ENCODE assay signal across 9 cellular contexts in the genomic region with DNA sequence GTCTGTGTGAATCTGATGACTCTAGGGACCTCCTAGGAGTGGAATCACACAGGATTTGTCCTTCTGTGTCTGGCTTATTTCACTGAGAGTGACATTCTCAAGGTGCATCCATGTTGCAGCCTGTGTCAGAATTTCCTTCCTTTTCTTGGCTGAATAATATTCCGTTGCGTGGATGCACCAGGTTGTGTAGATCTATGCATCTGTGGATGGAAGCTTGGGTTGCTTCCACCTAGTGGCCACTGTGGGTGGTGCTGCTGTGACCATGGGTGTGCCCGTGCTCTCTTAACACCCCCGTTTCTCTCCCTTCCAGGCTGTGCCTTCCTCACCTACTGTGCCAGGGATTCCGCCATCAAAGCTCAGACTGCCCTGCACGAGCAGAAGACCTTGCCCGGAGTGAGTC. TPM values are rescaled to one million over a fixed set of nuclear protein-coding genes. Genes with fewer than 3 reads are reported as not detected.
DNase-seq lines count a peak whose midpoint lies in the region; ATAC-seq and TF ChIP-seq lines count a peak whose summit lies in the region.
"Had no signal": no experiment of that assay in that cellular context is flagged by ENCODE, and none has a peak within 500 bp of the region (broad histone marks: within the 10 kb centered on the region; RNA-seq: fewer than 3 reads in every experiment).

No MANE protein-coding gene starts in this region.

- 86% methylated on average over 7 of the region's 7 CpGs for WGBS in smooth muscle cell (ENCODE audit: low lambda C conversion rate)

- H3K4me3 ChIP-seq in WI38 (ENCODE audit: low read depth, low read length) (no peak overlapping the region), dorsolateral prefrontal cortex (no peak overlapping the region), smooth muscle cell (no peak overlapping the region)
- H3K4me3 ChIP-seq: BLaER1 treated with 17β-estradiol and CSF1 and Interleukin-3, amounts not matched to agents 10 nM and 100 nM had no signal

- no peak overlapping the region for H2AFZ ChIP-seq in smooth muscle cell (ENCODE audit: low read depth)

- no peaks in the 10 kb centered on the region for H3K79me2 ChIP-seq in smooth muscle cell (ENCODE audit: low read depth)

- no peaks in the 10 kb centered on the region for H3K4me1 ChIP-seq in smooth muscle cell (ENCODE audit: low read depth)

- TF ChIP-seq CTCF in WI38 (IDR thresholded peaks at IDR 0.05; ENCODE audit: low read depth, low read length) (peak; percentile 38; the same call in 1 of the 2 replicates), dorsolateral prefrontal cortex (IDR thresholded peaks at IDR 0.05 in 54 of 56, conservative IDR thresholded peaks at IDR 0.05 in 2 of 56; ENCODE audit: low read depth in 1 of 56, partially characterized antibody in 56 of 56) (peak in 48 of 56 donors; percentile 16 to 56 (median 37)), smooth muscle cell (IDR thresholded peaks at IDR 0.05; ENCODE audit: borderline replicate concordance, insufficient read depth, poor library complexity, severe bottlenecking) (peak; percentile 28)

- no peak for ATAC-seq in HG03469 (IDR thresholded peaks at IDR 0.05; ENCODE audit: unreplicated experiment)
- no peak for ATAC-seq in GM18868 (IDR thresholded peaks at IDR 0.05; ENCODE audit: unreplicated experiment)
- no peak for ATAC-seq in HG03097 (IDR thresholded peaks at IDR 0.05; ENCODE audit: low FRiP score, unreplicated experiment)

- DNase-seq in NCI-H1694 (lab: John Stamatoyannopoulos, UW) (peak; percentile 14), NCI-H1694 treated with DMSO at 0.1 percent for 48 hours (lab: John Stamatoyannopoulos, UW) (no peak), dorsolateral prefrontal cortex (no peak), smooth muscle cell (lab: John Stamatoyannopoulos, UW; ENCODE audit: unreplicated experiment) (no peak)

- no peaks in the 10 kb centered on the region for H3K9me3 ChIP-seq in smooth muscle cell (replicated peaks; ENCODE audit: low read depth)

- H3K4me2 ChIP-seq in smooth muscle cell: no peak overlapping the region
- H3K4me2 ChIP-seq: BLaER1 treated with 17β-estradiol and CSF1 and Interleukin-3, amounts not matched to agents 10 nM and 100 nM had no signal

- H3K9ac ChIP-seq in smooth muscle cell (ENCODE audit: low read depth): no peak overlapping the region
- H3K9ac ChIP-seq: BLaER1 treated with 17β-estradiol and CSF1 and Interleukin-3, amounts not matched to agents 10 nM and 100 nM had no signal

- intact Hi-C loops in dorsolateral prefrontal cortex (cut with DNase I): no loop called here

- no peaks in the 10 kb centered on the region for H3K27me3 ChIP-seq in dorsolateral prefrontal cortex
- no peaks in the 10 kb centered on the region for H3K27me3 ChIP-seq in smooth muscle cell (ENCODE audit: low read depth)
- H3K27me3 ChIP-seq: BLaER1 treated with 17β-estradiol and CSF1 and Interleukin-3, amounts not matched to agents 10 nM and 100 nM had no signal

- H3K36me3 ChIP-seq in smooth muscle cell (ENCODE audit: low read depth): no peaks in the 10 kb centered on the region

- H4K20me1 ChIP-seq in smooth muscle cell (ENCODE audit: low read depth): no peaks in the 10 kb centered on the region

- no peaks in the 10 kb centered on the region for H3F3A ChIP-seq in smooth muscle cell (ENCODE audit: low read depth)

- no peak overlapping the region for H3K27ac ChIP-seq in dorsolateral prefrontal cortex
- no peak overlapping the region for H3K27ac ChIP-seq in smooth muscle cell (ENCODE audit: low read depth)
- H3K27ac ChIP-seq: BLaER1 treated with 17β-estradiol and CSF1 and Interleukin-3, amounts not matched to agents 10 nM and 100 nM had no signal

RNA-seq across cellular contexts. Expression of gene CELF5, which starts 26.2 kb away (rescaled TPM):
- total RNA-seq in dorsolateral prefrontal cortex (100 to 1,000 TPM in 42 of 120 experiments, 10 to 100 TPM in 78; 29.0 to 154 (median 91.2) TPM), smooth muscle cell (not detected in 2 replicates)
- polyA plus RNA-seq in smooth muscle cell: 0.18 TPM in 1 of 2 replicates, not detected in the other

Comparison
In these comparisons a context has a peak if more than half of its experiments do, and no peak if none do; other contexts are left out.
1. RNA of gene CELF5, which starts 26.2 kb away (total RNA-seq): 29.0 to 154 TPM in dorsolateral prefrontal cortex; not detected in smooth muscle cell; every median in the first group is over 10 times any median in the second.
2. Peak in every context shown above with its lines, with median percentiles within 50 percentile points of each other: CTCF ChIP-seq.